In the genomic region with DNA sequence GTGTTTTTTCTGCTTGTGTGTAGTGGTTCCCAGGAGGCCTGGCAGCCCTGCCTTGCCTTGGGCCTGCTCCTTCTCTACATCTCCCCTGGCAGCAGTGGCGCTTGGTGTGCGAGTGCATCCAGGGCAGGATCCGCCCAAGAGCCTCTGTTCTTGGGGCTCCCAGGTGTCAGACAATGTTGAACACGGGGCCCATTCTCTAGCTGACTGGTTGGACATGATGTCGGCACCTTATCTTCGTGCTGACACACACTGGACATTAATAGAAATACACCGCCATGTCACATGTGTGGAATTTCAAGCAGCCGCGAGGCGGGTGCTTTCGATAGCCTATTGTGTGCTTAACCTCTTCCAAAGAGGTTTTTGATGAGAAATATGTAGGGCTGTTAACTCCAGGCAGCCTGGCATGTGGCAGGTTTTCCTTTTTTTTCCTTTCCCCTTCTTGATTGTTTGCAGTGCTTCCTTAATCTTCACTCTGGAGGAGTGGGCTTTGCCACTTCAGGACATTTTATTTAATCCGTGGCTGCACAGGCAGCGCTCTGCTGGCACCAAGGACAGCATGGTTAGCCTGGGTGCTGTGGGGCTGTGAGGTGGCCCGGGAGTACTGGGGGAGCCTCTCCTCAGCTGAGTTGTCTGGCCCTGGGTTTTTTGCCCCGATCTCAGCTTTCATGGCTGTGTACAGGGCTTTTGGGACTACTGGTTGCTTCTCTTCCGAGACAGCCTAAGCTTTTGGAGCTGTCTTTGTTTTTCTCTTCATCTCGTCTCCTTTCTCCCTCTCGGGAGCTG, we compare ENCODE assay signal across 11 cellular contexts. TPM values are rescaled to one million over a fixed set of nuclear protein-coding genes. Genes with fewer than 3 reads are reported as not detected.
DNase-seq lines count a peak whose midpoint lies in the region; ATAC-seq and TF ChIP-seq lines count a peak whose summit lies in the region.
"Had no signal": no experiment of that assay in that cellular context is flagged by ENCODE, and none has a peak within 500 bp of the region (broad histone marks: within the 10 kb centered on the region; RNA-seq: fewer than 3 reads in every experiment).

No MANE protein-coding gene starts in this region.

- H3K27ac Mint-ChIP-seq in T-cell = no peak overlapping the region
- H3K27ac Mint-ChIP-seq: activated naive CD8-positive, alpha-beta T cell treated with anti-CD3 and anti-CD28 coated beads, Interleukin-2, amount 50 U/mL, for 24 hours had no signal

- H3K9me2 ChIP-seq in PC-3 (replicated peaks; ENCODE audit: low read length) = no peaks in the 10 kb centered on the region

- H3K4me1 ChIP-seq in PC-3 (ENCODE audit: insufficient read depth, low read length) (no peaks in the 10 kb centered on the region), trophoblast cell (ENCODE audit: control insufficient read depth in 1 of 2, insufficient read depth in 2 of 2, low read length in 2 of 2) (peaks cover 5 to 9% of the 10 kb centered on the region in 2 experiments), Peyer's patch (no peaks in the 10 kb centered on the region)
- H3K4me1 ChIP-seq: uterus had no signal

- CTCF ChIA-PET in PC-3 (lab: Charles Lee) (no interaction called here), T-cell (lab: Charles Lee) (no interaction called here)

- H4K8ac ChIP-seq in trophoblast cell (ENCODE audit: low read depth, low read length) = no peak overlapping the region

- H3K4me2 ChIP-seq in PC-3 (ENCODE audit: low read length) (no peak overlapping the region), trophoblast cell (ENCODE audit: low read length) (no peak overlapping the region)

- H3K27me3 ChIP-seq in PC-3 (ENCODE audit: low read length) = no peaks in the 10 kb centered on the region
- no peaks in the 10 kb centered on the region for H3K27me3 ChIP-seq in trophoblast cell (ENCODE audit: insufficient read depth, low read length)
- H3K27me3 ChIP-seq in Peyer's patch = no peaks in the 10 kb centered on the region
- H3K27me3 ChIP-seq: uterus had no signal

- no peak overlapping the region for H2AK5ac ChIP-seq in trophoblast cell (ENCODE audit: low read length)

- H3K79me1 ChIP-seq in trophoblast cell (ENCODE audit: low read length) = no peaks in the 10 kb centered on the region

- H3K9ac ChIP-seq in PC-3 (ENCODE audit: low read length) (no peak overlapping the region), trophoblast cell (ENCODE audit: low read length) (no peak overlapping the region)

- H3K9me3 Mint-ChIP-seq in T-cell = no peaks in the 10 kb centered on the region
- H3K9me3 Mint-ChIP-seq: activated naive CD8-positive, alpha-beta T cell treated with anti-CD3 and anti-CD28 coated beads, Interleukin-2, amount 50 U/mL, for 24 hours had no signal

- H3K4me3 Mint-ChIP-seq in T-cell = no peak overlapping the region
- H3K4me3 Mint-ChIP-seq: activated naive CD8-positive, alpha-beta T cell treated with anti-CD3 and anti-CD28 coated beads, Interleukin-2, amount 50 U/mL, for 24 hours had no signal

- H3K14ac ChIP-seq in trophoblast cell (ENCODE audit: low read length) = no peak overlapping the region

- H3K9me3 ChIP-seq in PC-3 (ENCODE audit: low read length) = no peaks in the 10 kb centered on the region
- H3K9me3 ChIP-seq in trophoblast cell (ENCODE audit: insufficient read depth, low read depth, low read length) = no peaks in the 10 kb centered on the region
- no peaks in the 10 kb centered on the region for H3K9me3 ChIP-seq in Peyer's patch
- H3K9me3 ChIP-seq: uterus had no signal

- intact Hi-C loops in PC-3 (cut with micrococcal nuclease) = no loop called here

- H3K4me1 Mint-ChIP-seq in T-cell = peaks cover 5 to 32% (median 10%) of the 10 kb centered on the region in 3 donors

- no peak overlapping the region for H4K91ac ChIP-seq in trophoblast cell (ENCODE audit: low read depth, low read length)

- no peak overlapping the region for H4K12ac ChIP-seq in trophoblast cell (ENCODE audit: low read depth, low read length)

- no peak overlapping the region for H3K4ac ChIP-seq in trophoblast cell (ENCODE audit: low read depth, low read length)

- H2AFZ ChIP-seq in PC-3 (ENCODE audit: low read length) = no peak overlapping the region
- no peak overlapping the region for H2AFZ ChIP-seq in trophoblast cell (ENCODE audit: insufficient read depth, low read length, poor library complexity)

- H2BK12ac ChIP-seq in trophoblast cell (ENCODE audit: low read length) = no peak overlapping the region

- H4K20me1 ChIP-seq in PC-3 (ENCODE audit: low read length) = no peaks in the 10 kb centered on the region

- TF ChIP-seq POLR2A in Peyer's patch (IDR thresholded peaks at IDR 0.05) = no peak

- peaks cover 14% of the 10 kb centered on the region for H3K36me3 Mint-ChIP-seq in T-cell

- ATAC-seq in PC-3 (no peak), HG02642 (IDR thresholded peaks at IDR 0.05; ENCODE audit: poor library complexity, unreplicated experiment) (no peak), T-cell (replicated peaks in 1 of 4) (no peak)
- ATAC-seq: activated naive CD8-positive, alpha-beta T cell treated with anti-CD3 and anti-CD28 coated beads, Interleukin-2, amount 50 U/mL, for 24 hours had no signal

- H3K4me3 ChIP-seq in PC-3 (ENCODE audit: low read length) = no peak overlapping the region
- no peak overlapping the region for H3K4me3 ChIP-seq in fibroblast of villous mesenchyme (ENCODE audit: low read depth, low read length)
- no peak overlapping the region for H3K4me3 ChIP-seq in trophoblast cell (ENCODE audit: low read depth, low read length)
- H3K4me3 ChIP-seq in Peyer's patch = no peak overlapping the region
- H3K4me3 ChIP-seq: uterus had no signal

- no peak overlapping the region for H2BK5ac ChIP-seq in trophoblast cell (ENCODE audit: low read depth, low read length, poor library complexity)

- H3K79me2 ChIP-seq in PC-3 (ENCODE audit: low read length) (no peaks in the 10 kb centered on the region), trophoblast cell (ENCODE audit: control insufficient read depth, insufficient read depth, low read length, poor library complexity) (no peaks in the 10 kb centered on the region)

- H2BK120ac ChIP-seq in trophoblast cell (ENCODE audit: insufficient read depth, low read length, poor library complexity) = no peak overlapping the region

- no peaks in the 10 kb centered on the region for H3K27me3 Mint-ChIP-seq in T-cell
- H3K27me3 Mint-ChIP-seq: activated naive CD8-positive, alpha-beta T cell treated with anti-CD3 and anti-CD28 coated beads, Interleukin-2, amount 50 U/mL, for 24 hours had no signal

- TF ChIP-seq CTCF in PC-3 (conservative IDR thresholded peaks at IDR 0.05; ENCODE audit: low read depth, low read length) (no peak), fibroblast of villous mesenchyme (IDR thresholded peaks at IDR 0.05; ENCODE audit: insufficient read depth, low read depth, low read length) (peak; percentile 6), Peyer's patch (IDR thresholded peaks at IDR 0.05) (no peak)

- no CpG with 5 or more reads among the region's 18 CpGs for WGBS in trophoblast cell (ENCODE audit: extremely low coverage, insufficient coverage, insufficient read length)

- no peak overlapping the region for H3K18ac ChIP-seq in trophoblast cell (ENCODE audit: low read length)

- no TSS peak for BruUV-seq in PC-3 (replicated peaks; lab: Mats Ljungman, UMichigan)

- POLR2A ChIA-PET in PC-3 (lab: Charles Lee; ENCODE audit: unreplicated experiment) (no interaction called here), T-cell (lab: Charles Lee) (no interaction called here)

- H3K27ac ChIP-seq in PC-3 (ENCODE audit: low read length) (no peak overlapping the region), trophoblast cell (ENCODE audit: low read depth, low read length) (no peak overlapping the region), Peyer's patch (no peak overlapping the region)
- H3K27ac ChIP-seq: uterus had no signal

- no peak overlapping the region for H3K23ac ChIP-seq in trophoblast cell (ENCODE audit: low read length)

- no peaks in the 10 kb centered on the region for H3F3A ChIP-seq in PC-3 (ENCODE audit: low read length, unreplicated experiment)

- peak; percentile 84 for DNase-seq in EH (ENCODE audit: low read depth)
- DNase-seq in PC-3 = peak; percentile 3
- DNase-seq in fibroblast of villous mesenchyme (ENCODE audit: low read depth) = peak; percentile 28
- DNase-seq in trophoblast cell = peak; percentile 29 to 74
- DNase-seq in Peyer's patch = no peak
- no peak for DNase-seq in T-cell
- no peak for DNase-seq in activated T-cell treated with anti-CD3 and anti-CD28 coated beads, Interleukin-2, amount 50 U/mL, for 48 hours
- DNase-seq: activated naive CD8-positive, alpha-beta T cell treated with anti-CD3 and anti-CD28 coated beads, Interleukin-2, amount 50 U/mL, for 24 hours; H7; uterus had no signal

- H3K36me3 ChIP-seq in PC-3 (ENCODE audit: low read depth, low read length) (no peaks in the 10 kb centered on the region), trophoblast cell (ENCODE audit: control insufficient read depth in 1 of 2, insufficient read depth in 2 of 2, low read length in 2 of 2) (no peaks in the 10 kb centered on the region), Peyer's patch (no peaks in the 10 kb centered on the region)
- H3K36me3 ChIP-seq: uterus had no signal

RNA-seq across cellular contexts. Expression of gene CHCHD6, which starts 42.5 kb away (rescaled TPM):
- total RNA-seq in PC-3 (2014; rRNA removed) (32.3 and 33.0 TPM in 2 replicates), fibroblast of villous mesenchyme (9.1 and 15.5 TPM in 2 replicates), Peyer's patch (10 to 100 TPM in 1 of 4 donors, 1 to 10 TPM in 3; 2.4 to 44.6 (median 5.1) TPM), T-cell (10 to 100 TPM in 2 of 5 donors, 1 to 10 TPM in 3; 8.8 to 12.3 (median 9.7) TPM)
- 5.9 and 6.1 TPM in 2 replicates for polyA plus RNA-seq in trophoblast cell (2013)

Comparison
In these comparisons a context has a peak if more than half of its experiments do, and no peak if none do; other contexts are left out.
1. DNase-seq: peak in EH (single experiment), PC-3 (single experiment), fibroblast of villous mesenchyme (single experiment) and trophoblast cell (2 of 2); none in Peyer's patch (0 of 3), T-cell (0 of 34) and activated T-cell treated with anti-CD3 and anti-CD28 coated beads, Interleukin-2, amount 50 U/mL, for 48 hours (0 of 2).